ENCODE assay signal across 1 cellular context in the genomic region with DNA sequence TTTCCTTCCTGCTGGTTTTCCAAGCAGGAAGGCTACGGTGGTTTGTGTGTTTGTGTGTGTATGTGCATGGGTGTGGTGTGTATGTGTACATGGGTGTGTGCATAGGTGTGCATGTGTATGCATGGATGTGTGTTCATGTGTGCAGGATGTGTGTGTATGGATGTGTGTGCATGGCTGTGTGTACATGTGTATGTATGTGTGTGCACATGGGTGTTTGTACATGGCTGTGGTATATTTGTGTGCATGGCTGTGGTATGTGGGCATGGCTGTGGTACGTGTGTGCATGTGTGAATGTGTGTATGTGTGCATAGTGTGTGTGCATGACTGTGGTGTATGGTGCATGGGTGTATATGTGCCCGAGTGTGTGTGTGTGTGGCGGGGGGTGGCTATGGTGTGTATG.
TF ChIP-seq lines count a peak whose summit lies in the region.

No MANE protein-coding gene starts in this region.

TF ChIP-seq in GM23338, 12 proteins besides CTCF, POLR2A, EP300 and RAD21 (continued from another document):
- TF ChIP-seq JUNB (IDR thresholded peaks at IDR 0.05; ENCODE audit: unreplicated experiment): no peak
- TF ChIP-seq EZH2phosphoT487 (IDR thresholded peaks at IDR 0.05; ENCODE audit: unreplicated experiment): no peak
- TF ChIP-seq ZNF331 (CRISPR knock-in tag; IDR thresholded peaks at IDR 0.05; ENCODE audit: low read depth): no peak
- TF ChIP-seq, protein P1, sequence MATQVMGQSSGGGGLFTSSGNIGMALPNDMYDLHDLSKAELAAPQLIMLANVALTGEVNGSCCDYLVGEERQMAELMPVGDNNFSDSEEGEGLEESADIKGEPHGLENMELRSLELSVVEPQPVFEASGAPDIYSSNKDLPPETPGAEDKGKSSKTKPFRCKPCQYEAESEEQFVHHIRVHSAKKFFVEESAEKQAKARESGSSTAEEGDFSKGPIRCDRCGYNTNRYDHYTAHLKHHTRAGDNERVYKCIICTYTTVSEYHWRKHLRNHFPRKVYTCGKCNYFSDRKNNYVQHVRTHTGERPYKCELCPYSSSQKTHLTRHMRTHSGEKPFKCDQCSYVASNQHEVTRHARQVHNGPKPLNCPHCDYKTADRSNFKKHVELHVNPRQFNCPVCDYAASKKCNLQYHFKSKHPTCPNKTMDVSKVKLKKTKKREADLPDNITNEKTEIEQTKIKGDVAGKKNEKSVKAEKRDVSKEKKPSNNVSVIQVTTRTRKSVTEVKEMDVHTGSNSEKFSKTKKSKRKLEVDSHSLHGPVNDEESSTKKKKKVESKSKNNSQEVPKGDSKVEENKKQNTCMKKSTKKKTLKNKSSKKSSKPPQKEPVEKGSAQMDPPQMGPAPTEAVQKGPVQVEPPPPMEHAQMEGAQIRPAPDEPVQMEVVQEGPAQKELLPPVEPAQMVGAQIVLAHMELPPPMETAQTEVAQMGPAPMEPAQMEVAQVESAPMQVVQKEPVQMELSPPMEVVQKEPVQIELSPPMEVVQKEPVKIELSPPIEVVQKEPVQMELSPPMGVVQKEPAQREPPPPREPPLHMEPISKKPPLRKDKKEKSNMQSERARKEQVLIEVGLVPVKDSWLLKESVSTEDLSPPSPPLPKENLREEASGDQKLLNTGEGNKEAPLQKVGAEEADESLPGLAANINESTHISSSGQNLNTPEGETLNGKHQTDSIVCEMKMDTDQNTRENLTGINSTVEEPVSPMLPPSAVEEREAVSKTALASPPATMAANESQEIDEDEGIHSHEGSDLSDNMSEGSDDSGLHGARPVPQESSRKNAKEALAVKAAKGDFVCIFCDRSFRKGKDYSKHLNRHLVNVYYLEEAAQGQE (IDR thresholded peaks at IDR 0.05; ENCODE audit: unreplicated experiment): no peak
